Comparison of ENCODE assay signal across 1 cellular context in genomic region chrX:119004920-119005524, GRCh38.
TF ChIP-seq lines count a peak whose summit lies in the region.

No MANE protein-coding gene starts in this region.

TF ChIP-seq in HepG2, 621 proteins besides CTCF, POLR2A, EP300 and RAD21 (continued from another document):
- TF ChIP-seq ZNF574 (CRISPR knock-in tag; IDR thresholded peaks at IDR 0.05): peak; percentile 73
- TF ChIP-seq SAP130 (CRISPR knock-in tag; IDR thresholded peaks at IDR 0.05; ENCODE audit: low read depth): no peak
- TF ChIP-seq NPAS2 (CRISPR knock-in tag; IDR thresholded peaks at IDR 0.05; ENCODE audit: borderline replicate concordance): no peak
- TF ChIP-seq IRF2 (CRISPR knock-in tag; IDR thresholded peaks at IDR 0.05): no peak
- TF ChIP-seq ZNF652 (CRISPR knock-in tag; IDR thresholded peaks at IDR 0.05; ENCODE audit: borderline replicate concordance, low read depth): no peak
- TF ChIP-seq FOXP1 (IDR thresholded peaks at IDR 0.05): no peak
- TF ChIP-seq FOXP1 (CRISPR knock-in tag; IDR thresholded peaks at IDR 0.05): no peak
- TF ChIP-seq BCL6 (CRISPR knock-in tag; IDR thresholded peaks at IDR 0.05): no peak
- no peak for TF ChIP-seq UBTF (CRISPR knock-in tag; IDR thresholded peaks at IDR 0.05)
- TF ChIP-seq JDP2 (CRISPR knock-in tag; IDR thresholded peaks at IDR 0.05; ENCODE audit: borderline replicate concordance): no peak
- TF ChIP-seq SIN3A (IDR thresholded peaks at IDR 0.05; ENCODE audit: borderline replicate concordance, low read depth, low read length): no peak
- no peak for TF ChIP-seq ZKSCAN8 (CRISPR knock-in tag; IDR thresholded peaks at IDR 0.05; ENCODE audit: borderline replicate concordance)
- peak; percentile 46; the same call in 1 of the 2 replicates for TF ChIP-seq SMC3 (IDR thresholded peaks at IDR 0.05; ENCODE audit: low read length)
- TF ChIP-seq MBNL3 (CRISPR knock-in tag; conservative IDR thresholded peaks at IDR 0.05): no peak
- TF ChIP-seq KLF15 (CRISPR knock-in tag; IDR thresholded peaks at IDR 0.05; ENCODE audit: borderline replicate concordance): no peak
